In the genomic region with DNA sequence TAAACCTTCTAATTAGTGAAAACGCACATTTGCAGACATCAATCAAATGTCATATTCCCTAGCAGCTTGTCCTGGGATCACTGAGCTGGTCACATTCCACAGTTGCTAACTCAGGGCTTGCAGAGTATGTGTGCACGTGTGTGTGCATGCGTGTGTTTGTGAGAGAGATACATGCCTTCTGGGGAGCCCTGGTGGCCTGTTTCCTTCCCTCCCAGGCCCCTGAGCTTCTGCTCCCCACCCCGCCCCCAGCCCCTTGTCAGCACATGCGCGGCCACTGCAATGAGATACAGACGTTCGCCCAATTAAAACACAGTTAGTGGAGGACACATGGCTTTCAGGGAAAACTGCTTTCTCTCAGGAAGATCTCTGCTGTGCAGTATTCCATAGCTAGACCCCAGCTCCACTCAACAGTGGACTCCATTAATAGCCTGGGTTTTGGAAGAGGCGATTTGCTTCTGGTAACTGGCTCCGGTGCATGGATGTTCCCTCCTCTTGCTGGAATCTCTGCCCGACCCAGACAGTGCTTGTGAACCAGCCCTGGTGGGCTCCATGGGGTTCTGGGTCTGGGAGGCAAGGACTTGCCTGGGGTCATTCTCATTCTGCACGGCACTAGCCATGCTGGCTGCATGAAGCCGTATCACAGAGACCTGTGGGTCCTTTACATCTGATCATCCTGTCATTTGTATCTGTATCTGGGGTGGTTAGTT, we compare ENCODE assay signal across 10 cellular contexts. TPM values are rescaled to one million over a fixed set of nuclear protein-coding genes. Genes with fewer than 3 reads are reported as not detected.
A peak's percentile ranks its signal among the peaks of the same experiment; 100 is the strongest.
DNase-seq lines count a peak whose midpoint lies in the region; ATAC-seq and TF ChIP-seq lines count a peak whose summit lies in the region.
"Had no signal": no experiment of that assay in that cellular context is flagged by ENCODE, and none has a peak within 500 bp of the region (broad histone marks: within the 10 kb centered on the region; RNA-seq: fewer than 3 reads in every experiment).

No MANE protein-coding gene starts in this region.

- peak overlapping the region; percentile 90 for H3K27ac ChIP-seq in GM23338 (ENCODE audit: low read depth)
- no peak overlapping the region for H3K27ac ChIP-seq in effector memory CD4-positive, alpha-beta T cell (ENCODE audit: insufficient read depth, low read length, poor library complexity, severe bottlenecking)
- no peak overlapping the region for H3K27ac ChIP-seq in CD4-positive, alpha-beta memory T cell (ENCODE audit: low read depth, low read length)

- no peaks in the 10 kb centered on the region for H3K36me3 ChIP-seq in GM23338 (ENCODE audit: insufficient read depth)
- no peaks in the 10 kb centered on the region for H3K36me3 ChIP-seq in adipocyte (ENCODE audit: control insufficient read depth, insufficient read depth, low read length, severe bottlenecking)
- no peaks in the 10 kb centered on the region for H3K36me3 ChIP-seq in iPS-15b (ENCODE audit: control insufficient read depth, insufficient read depth, low read length)
- H3K36me3 ChIP-seq in effector memory CD4-positive, alpha-beta T cell (ENCODE audit: control insufficient read depth, insufficient read depth, low read length), result no peaks in the 10 kb centered on the region
- no peaks in the 10 kb centered on the region for H3K36me3 ChIP-seq in CD4-positive, alpha-beta memory T cell (ENCODE audit: insufficient read depth, low read length)

- H3K27me3 Mint-ChIP-seq in GM23338 (ENCODE audit: insufficient read depth, low read depth, poor library complexity), result peaks cover 11% of the 10 kb centered on the region
- H3K27me3 Mint-ChIP-seq in CD4-positive, alpha-beta memory T cell, result no peaks in the 10 kb centered on the region
- no peaks in the 10 kb centered on the region for H3K27me3 Mint-ChIP-seq in activated T-cell treated with anti-CD3 and anti-CD28 coated beads, Interleukin-2, amount 50 U/mL, for 4 hours (ENCODE audit: low read depth)

- peak overlapping the region; percentile 38 for H3K4me3 ChIP-seq in GM23338
- H3K4me3 ChIP-seq in adipocyte (ENCODE audit: low read length), result no peak overlapping the region
- no peak overlapping the region for H3K4me3 ChIP-seq in iPS-15b (ENCODE audit: low read depth, low read length)
- H3K4me3 ChIP-seq in effector memory CD4-positive, alpha-beta T cell (ENCODE audit: insufficient read depth, low read depth, low read length, poor library complexity, severe bottlenecking), result no peak overlapping the region
- H3K4me3 ChIP-seq in CD4-positive, alpha-beta memory T cell (ENCODE audit: low read length in 2 of 2), result no peak overlapping the region

- H3K4me2 ChIP-seq in GM23338, result peak overlapping the region; percentile 71

- CTCF ChIA-PET in CD4-positive, alpha-beta memory T cell (lab: Charles Lee; ENCODE audit: partially characterized antibody), result no interaction called here

- H3K4me1 ChIP-seq in GM23338 (ENCODE audit: insufficient read depth), result peaks cover 50% of the 10 kb centered on the region
- H3K4me1 ChIP-seq in adipocyte (ENCODE audit: control insufficient read depth, insufficient read depth, low read length), result peaks cover 10% of the 10 kb centered on the region
- H3K4me1 ChIP-seq in iPS-15b (ENCODE audit: control insufficient read depth, insufficient read depth, low read length), result peaks cover 33% of the 10 kb centered on the region
- H3K4me1 ChIP-seq in effector memory CD4-positive, alpha-beta T cell (ENCODE audit: control insufficient read depth, insufficient read depth, low read length, poor library complexity, severe bottlenecking), result peaks cover 15% of the 10 kb centered on the region
- H3K4me1 ChIP-seq in CD4-positive, alpha-beta memory T cell (ENCODE audit: insufficient read depth, low read length), result peaks cover 42% of the 10 kb centered on the region

- no peaks in the 10 kb centered on the region for H3F3A ChIP-seq in GM23338 (replicated peaks; ENCODE audit: low read depth)

- peak overlapping the region; percentile 34; the same call in 2 of the 3 replicates for H3K4me3 Mint-ChIP-seq in GM23338
- peak overlapping the region in 1 of 8 donors; percentile 25 for H3K4me3 Mint-ChIP-seq in CD4-positive, alpha-beta memory T cell
- H3K4me3 Mint-ChIP-seq in activated T-cell treated with anti-CD3 and anti-CD28 coated beads, Interleukin-2, amount 50 U/mL, for 4 hours, result no peak overlapping the region

- H3K9me3 Mint-ChIP-seq in GM23338, result no peaks in the 10 kb centered on the region
- no peaks in the 10 kb centered on the region for H3K9me3 Mint-ChIP-seq in CD4-positive, alpha-beta memory T cell
- no peaks in the 10 kb centered on the region for H3K9me3 Mint-ChIP-seq in activated T-cell treated with anti-CD3 and anti-CD28 coated beads, Interleukin-2, amount 50 U/mL, for 4 hours

- H3K36me3 Mint-ChIP-seq in GM23338 (ENCODE audit: low read depth), result peaks cover 7% of the 10 kb centered on the region; the same call in 1 of the 3 replicates
- H3K36me3 Mint-ChIP-seq in CD4-positive, alpha-beta memory T cell, result no peaks in the 10 kb centered on the region
- H3K36me3 Mint-ChIP-seq in activated T-cell treated with anti-CD3 and anti-CD28 coated beads, Interleukin-2, amount 50 U/mL, for 4 hours (ENCODE audit: insufficient read depth), result no peaks in the 10 kb centered on the region

- H3K9me3 ChIP-seq in adipocyte (ENCODE audit: control insufficient read depth, low read length), result no peaks in the 10 kb centered on the region
- H3K9me3 ChIP-seq in iPS-15b (ENCODE audit: control insufficient read depth, insufficient read depth, low read length), result no peaks in the 10 kb centered on the region
- no peaks in the 10 kb centered on the region for H3K9me3 ChIP-seq in effector memory CD4-positive, alpha-beta T cell (ENCODE audit: control insufficient read depth, low read length)
- H3K9me3 ChIP-seq in CD4-positive, alpha-beta memory T cell (ENCODE audit: control insufficient read depth in 1 of 2, low read length in 2 of 2), result no peaks in the 10 kb centered on the region

- H3K27me3 ChIP-seq in GM23338 (ENCODE audit: insufficient read depth) (no peaks in the 10 kb centered on the region), adipocyte (replicated peaks; ENCODE audit: control insufficient read depth, insufficient read depth, low read length) (no peaks in the 10 kb centered on the region), iPS-15b (ENCODE audit: control insufficient read depth, insufficient read depth, low read length) (no peaks in the 10 kb centered on the region)
- no peaks in the 10 kb centered on the region for H3K27me3 ChIP-seq in effector memory CD4-positive, alpha-beta T cell (replicated peaks; ENCODE audit: control insufficient read depth, insufficient read depth, low read length, poor library complexity, severe bottlenecking)
- H3K27me3 ChIP-seq in CD4-positive, alpha-beta memory T cell (ENCODE audit: insufficient read depth, low read length), result no peaks in the 10 kb centered on the region

- no peak for TF ChIP-seq CTCF in GM23338 (conservative IDR thresholded peaks at IDR 0.05; ENCODE audit: low read depth in 2 of 2)

- H3K9me2 ChIP-seq in GM23338 (ENCODE audit: insufficient read depth), result no peaks in the 10 kb centered on the region

- intact Hi-C loops in CD4-positive, alpha-beta memory T cell (cut with micrococcal nuclease), result no loop called here

- no peak overlapping the region for H3K9ac ChIP-seq in adipocyte (ENCODE audit: low read length)
- peak overlapping the region; percentile 12 for H3K9ac ChIP-seq in iPS-15b (ENCODE audit: low read depth, low read length)

- no peak overlapping the region for H2AFZ ChIP-seq in GM23338

- POLR2A ChIA-PET in CD4-positive, alpha-beta memory T cell (lab: Charles Lee; ENCODE audit: partially characterized antibody), result no interaction called here

- H4K20me1 ChIP-seq in GM23338 (replicated peaks; ENCODE audit: insufficient read depth), result 0 out of 2 replicates have a peak, but pooled peaks cover 3% of the 10 kb centered on the region

- peaks cover 77% of the 10 kb centered on the region for H3K79me2 ChIP-seq in GM23338 (replicated peaks; ENCODE audit: insufficient read depth)

- peak overlapping the region; percentile 94 for H3K27ac Mint-ChIP-seq in GM23338
- H3K27ac Mint-ChIP-seq in CD4-positive, alpha-beta memory T cell, result peak overlapping the region in 1 of 7 donors; percentile 68

- peaks cover 68% of the 10 kb centered on the region for H3K4me1 Mint-ChIP-seq in GM23338
- H3K4me1 Mint-ChIP-seq in CD4-positive, alpha-beta memory T cell, result peaks cover 20 to 62% (median 46%) of the 10 kb centered on the region in 4 donors
- peaks cover 55% of the 10 kb centered on the region for H3K4me1 Mint-ChIP-seq in activated T-cell treated with anti-CD3 and anti-CD28 coated beads, Interleukin-2, amount 50 U/mL, for 4 hours (ENCODE audit: low read depth)

- ATAC-seq in GM23338 (peak; percentile 9), HG03520 (IDR thresholded peaks at IDR 0.05; ENCODE audit: unreplicated experiment) (no peak)
- no peak for ATAC-seq in activated T-cell treated with anti-CD3 and anti-CD28 coated beads, Interleukin-2, amount 50 U/mL, for 4 hours

- DNase-seq in GM23338 (ENCODE audit: low spot score) (peak; percentile 39), adipocyte (ENCODE audit: low read depth) (peak; percentile 35), retina (peak; percentile 63)
- no peak for DNase-seq in effector memory CD4-positive, alpha-beta T cell
- no peak for DNase-seq in CD4-positive, alpha-beta memory T cell
- DNase-seq in activated T-cell treated with anti-CD3 and anti-CD28 coated beads, Interleukin-2, amount 50 U/mL, for 4 hours, result no peak
- DNase-seq: activated T-cell treated with anti-CD3 and anti-CD28 coated beads, Interleukin-2, amount 50 U/mL, for 1 hour; NCI-H2029 treated with DMSO at 0.1 percent for 48 hours had no signal

RNA-seq across cellular contexts. Expression of a gene that starts 17.8 kb away (rescaled TPM):
- total RNA-seq in GM23338 (2014; rRNA removed; shearing (Covaris generic)), result 35.1 and 51.1 TPM in 2 replicates
- polyA plus RNA-seq in GM23338 (2016; fragmentation: Nextera tagmentation; extraction: Ambion mirVana), result 26.9 and 38.3 TPM in 2 replicates
- total RNA-seq in CD4-positive, alpha-beta memory T cell, result 1 to 10 TPM; 1.4 to 1.9 TPM
- polyA plus RNA-seq in CD4-positive, alpha-beta memory T cell, result under 1 TPM in 1 of 2 donors, not detected in 1; 0.61 TPM
- 1 to 10 TPM; 7.7 to 8.5 (median 7.9) TPM for total RNA-seq in activated T-cell treated with anti-CD3 and anti-CD28 coated beads, Interleukin-2, amount 50 U/mL, for 4 hours

RNA-seq across cellular contexts. Expression of a gene that starts 58.4 kb away (rescaled TPM):
- 45.2 and 57.5 TPM in 2 replicates for total RNA-seq in GM23338 (2014; rRNA removed; shearing (Covaris generic))
- 49.8 and 50.7 TPM in 2 replicates for polyA plus RNA-seq in GM23338 (2016; fragmentation: Nextera tagmentation; extraction: Ambion mirVana)
- 10 to 100 TPM; 19.1 to 20.3 TPM for total RNA-seq in CD4-positive, alpha-beta memory T cell
- polyA plus RNA-seq in CD4-positive, alpha-beta memory T cell, result 10 to 100 TPM in 1 of 2 donors, 1 to 10 TPM in 1; 7.7 to 17.6 TPM
- total RNA-seq in activated T-cell treated with anti-CD3 and anti-CD28 coated beads, Interleukin-2, amount 50 U/mL, for 4 hours, result 10 to 100 TPM; 46.8 to 49.2 (median 47.3) TPM

Comparison
In these comparisons a context has a peak if more than half of its experiments do, and no peak if none do; other contexts are left out.
1. DNase-seq: peak in GM23338 (single experiment), adipocyte (single experiment) and retina (single experiment); none in effector memory CD4-positive, alpha-beta T cell (0 of 3), CD4-positive, alpha-beta memory T cell (0 of 5) and activated T-cell treated with anti-CD3 and anti-CD28 coated beads, Interleukin-2, amount 50 U/mL, for 4 hours (single experiment).